Comparison of ENCODE assay signal across 17 cellular contexts in the genomic region with DNA sequence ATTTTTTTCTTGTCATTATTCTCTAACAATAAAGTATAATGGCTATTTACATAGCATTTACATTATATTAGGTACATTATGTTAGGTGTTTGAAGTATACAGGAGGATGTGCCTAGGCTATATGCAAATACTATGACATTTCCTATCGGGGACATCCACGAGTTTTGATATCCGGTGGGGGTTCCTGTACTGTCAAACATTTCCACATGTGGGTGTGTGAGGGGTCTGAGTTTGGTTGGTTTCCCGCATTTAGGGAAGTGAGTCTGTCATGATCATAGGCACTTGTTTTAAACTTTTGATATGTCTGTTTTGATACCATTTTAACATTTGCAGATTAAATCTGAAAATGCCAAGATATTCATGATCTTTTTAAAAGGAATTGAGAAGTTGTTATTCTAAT.
DNase-seq lines count a peak whose midpoint lies in the region; ATAC-seq and TF ChIP-seq lines count a peak whose summit lies in the region.
"Had no signal": no experiment of that assay in that cellular context is flagged by ENCODE, and none has a peak within 500 bp of the region (broad histone marks: within the 10 kb centered on the region; RNA-seq: fewer than 3 reads in every experiment).

No MANE protein-coding gene starts in this region.

- H3K27ac ChIP-seq in CD4-positive, alpha-beta T cell (ENCODE audit: low read depth, low read length) = no peak overlapping the region
- H3K27ac ChIP-seq: breast epithelium, parathyroid adenoma had no signal

- H3K27me3 ChIP-seq in CD4-positive, alpha-beta T cell (ENCODE audit: control insufficient read depth, insufficient read depth, low read length) = no peaks in the 10 kb centered on the region
- H3K27me3 ChIP-seq: breast epithelium had no signal

- H3K27me3 Mint-ChIP-seq in CD4-positive, alpha-beta T cell = no peaks in the 10 kb centered on the region
- no peaks in the 10 kb centered on the region for H3K27me3 Mint-ChIP-seq in T-helper 17 cell
- no peaks in the 10 kb centered on the region for H3K27me3 Mint-ChIP-seq in activated naive CD8-positive, alpha-beta T cell treated with anti-CD3 and anti-CD28 coated beads, Interleukin-2, amount 50 U/mL, for 24 hours

- intact Hi-C loops in CD4-positive, alpha-beta T cell (cut with DNase I, micrococcal nuclease) = no loop called here

- POLR2A ChIA-PET in CD4-positive, alpha-beta T cell (lab: Charles Lee) = no interaction called here

- H3K9me3 Mint-ChIP-seq in CD4-positive, alpha-beta T cell = no peaks in the 10 kb centered on the region
- peaks cover 3% of the 10 kb centered on the region for H3K9me3 Mint-ChIP-seq in activated naive CD8-positive, alpha-beta T cell treated with anti-CD3 and anti-CD28 coated beads, Interleukin-2, amount 50 U/mL, for 24 hours
- H3K9me3 Mint-ChIP-seq: CD14-positive monocyte had no signal

- no peaks in the 10 kb centered on the region for H3K9me3 ChIP-seq in CD4-positive, alpha-beta T cell (ENCODE audit: control insufficient read depth, low read length)
- H3K9me3 ChIP-seq in T-helper 17 cell (ENCODE audit: control insufficient read depth, low read length, poor library complexity, severe bottlenecking) = no peaks in the 10 kb centered on the region
- H3K9me3 ChIP-seq: breast epithelium had no signal

- H3K4me3 Mint-ChIP-seq in CD4-positive, alpha-beta T cell = no peak overlapping the region
- H3K4me3 Mint-ChIP-seq in T-helper 17 cell = no peak overlapping the region
- peak overlapping the region; percentile 28 for H3K4me3 Mint-ChIP-seq in activated naive CD8-positive, alpha-beta T cell treated with anti-CD3 and anti-CD28 coated beads, Interleukin-2, amount 50 U/mL, for 24 hours
- H3K4me3 Mint-ChIP-seq: CD14-positive monocyte, WTC11 had no signal

- H3K36me3 Mint-ChIP-seq in CD4-positive, alpha-beta T cell (ENCODE audit: low read depth) = peaks cover 90% of the 10 kb centered on the region
- H3K36me3 Mint-ChIP-seq in T-helper 17 cell (ENCODE audit: low read depth) = peaks cover 16% of the 10 kb centered on the region
- peaks cover 80% of the 10 kb centered on the region for H3K36me3 Mint-ChIP-seq in activated naive CD8-positive, alpha-beta T cell treated with anti-CD3 and anti-CD28 coated beads, Interleukin-2, amount 50 U/mL, for 24 hours (ENCODE audit: low read depth)

- DNase-seq in CD4-positive, alpha-beta T cell = no peak
- DNase-seq in GDM1 (lab: John Stamatoyannopoulos, UW) = peak; percentile 9
- no peak for DNase-seq in T-helper 17 cell
- peak; percentile 22 for DNase-seq in activated naive CD8-positive, alpha-beta T cell treated with anti-CD3 and anti-CD28 coated beads, Interleukin-2, amount 50 U/mL, for 24 hours
- DNase-seq in D341Med (ENCODE audit: low spot score) = no peak
- DNase-seq in 8988T = no peak
- no peak for DNase-seq in AG20443 (ENCODE audit: low spot score)
- DNase-seq: activated effector memory CD4-positive, alpha-beta T cell treated with Interleukin-2 at 50 U/mL for 16 hours; hypothalamus; left colon; NCI-H2029 treated with DMSO at 0.1 percent for 48 hours; NCI-H69 had no signal

- CTCF ChIA-PET in CD4-positive, alpha-beta T cell (lab: Charles Lee) = no interaction called here

- H3K4me1 Mint-ChIP-seq in CD4-positive, alpha-beta T cell (ENCODE audit: low read depth) = peaks cover 30% of the 10 kb centered on the region
- peaks cover 19% of the 10 kb centered on the region for H3K4me1 Mint-ChIP-seq in T-helper 17 cell
- peaks cover 22% of the 10 kb centered on the region for H3K4me1 Mint-ChIP-seq in activated naive CD8-positive, alpha-beta T cell treated with anti-CD3 and anti-CD28 coated beads, Interleukin-2, amount 50 U/mL, for 24 hours

- ATAC-seq in CD4-positive, alpha-beta T cell (ENCODE audit: poor library complexity) = no peak
- ATAC-seq in T-helper 17 cell = no peak
- peak; percentile 95 for ATAC-seq in activated naive CD8-positive, alpha-beta T cell treated with anti-CD3 and anti-CD28 coated beads, Interleukin-2, amount 50 U/mL, for 24 hours
- ATAC-seq: left colon, Panc1, WTC11 had no signal

- TF ChIP-seq CTCF in CD4-positive, alpha-beta T cell (IDR thresholded peaks at IDR 0.05) = no peak

- H3K27ac Mint-ChIP-seq in CD4-positive, alpha-beta T cell = peak overlapping the region; percentile 47
- peak overlapping the region; percentile 65 for H3K27ac Mint-ChIP-seq in T-helper 17 cell
- peak overlapping the region; percentile 67 for H3K27ac Mint-ChIP-seq in activated naive CD8-positive, alpha-beta T cell treated with anti-CD3 and anti-CD28 coated beads, Interleukin-2, amount 50 U/mL, for 24 hours
- H3K27ac Mint-ChIP-seq: WTC11 had no signal

Comparison
In these comparisons a context has a peak if more than half of its experiments do, and no peak if none do; other contexts are left out.
1. DNase-seq: peak in GDM1 (single experiment) and activated naive CD8-positive, alpha-beta T cell treated with anti-CD3 and anti-CD28 coated beads, Interleukin-2, amount 50 U/mL, for 24 hours (single experiment); none in CD4-positive, alpha-beta T cell (0 of 10), T-helper 17 cell (0 of 3), D341Med (single experiment), 8988T (single experiment) and AG20443 (single experiment).
2. Peak in every context shown above with its lines, with median percentiles within 50 percentile points of each other: H3K27ac Mint-ChIP-seq.